In the genomic region with DNA sequence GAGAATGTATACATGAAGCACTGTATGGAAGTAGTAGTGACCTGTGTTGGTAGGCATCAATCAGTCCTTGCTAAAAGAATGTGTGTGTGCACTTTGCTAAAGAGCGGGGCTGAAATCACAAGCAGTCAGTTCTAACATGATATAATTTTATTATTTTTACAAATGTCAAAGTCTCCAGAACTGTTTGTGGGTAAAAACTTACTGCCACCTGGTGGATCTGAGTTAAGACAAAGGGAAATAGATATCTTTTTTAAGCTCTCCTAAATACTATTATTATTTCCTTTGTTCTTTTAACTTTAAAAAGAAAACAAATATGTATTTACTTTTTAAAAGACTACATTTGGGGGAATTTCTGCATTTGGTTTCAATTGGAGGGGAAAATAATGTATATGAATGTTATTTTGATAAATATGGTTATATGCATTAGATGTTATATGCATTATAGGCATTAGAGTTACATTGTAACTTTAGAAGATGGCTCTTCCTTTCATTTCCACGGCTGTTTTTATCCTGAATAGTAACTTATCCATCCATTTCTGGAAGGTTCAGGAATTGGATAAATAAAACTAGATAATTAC, we compare ENCODE assay signal across 8 cellular contexts. TPM values are rescaled to one million over a fixed set of nuclear protein-coding genes. Genes with fewer than 3 reads are reported as not detected.
A peak's percentile ranks its signal among the peaks of the same experiment; 100 is the strongest.
DNase-seq lines count a peak whose midpoint lies in the region; ATAC-seq and TF ChIP-seq lines count a peak whose summit lies in the region.

No MANE protein-coding gene starts in this region.

- H3K4me3 ChIP-seq in AG10803 (ENCODE audit: low read length), result no peak overlapping the region
- H3K4me3 ChIP-seq in astrocyte of the cerebellum (ENCODE audit: low read depth, low read length), result no peak overlapping the region
- no peak overlapping the region for H3K4me3 ChIP-seq in liver (ENCODE audit: low read depth in 1 of 3, low read length in 3 of 3)

- no peaks in the 10 kb centered on the region for H3K27me3 ChIP-seq in liver (ENCODE audit: control insufficient read depth in 4 of 4, insufficient read depth in 4 of 4, low read length in 3 of 4)

- no peaks in the 10 kb centered on the region for H3K36me3 ChIP-seq in liver (ENCODE audit: control insufficient read depth in 4 of 4, insufficient read depth in 3 of 4, low read depth in 1 of 4, low read length in 3 of 4)

- peak; percentile 77 for TF ChIP-seq RAD21 in liver (IDR thresholded peaks at IDR 0.05)

- no peaks in the 10 kb centered on the region for H3K9me3 ChIP-seq in liver (ENCODE audit: control insufficient read depth in 4 of 4, low read length in 3 of 4)

- in situ Hi-C loops in astrocyte of the cerebellum (cut with HindIII; ENCODE audit: low sequenced_read_pairs), result no loop called here
- in situ Hi-C loops in GM13976 (cut with MboI; ENCODE audit: low sequenced_read_pairs, unreplicated experiment), result no loop called here

- WGBS in liver, result 39% methylated on average over 2 of the region's 2 CpGs

- H3K27ac ChIP-seq in liver (ENCODE audit: low read depth in 1 of 2, low read length in 2 of 2), result no peak overlapping the region

- H3K9ac ChIP-seq in liver (ENCODE audit: low read depth in 1 of 2, low read length in 2 of 2), result no peak overlapping the region

- DNase-seq in AG10803 (ENCODE audit: low read depth) (peak; percentile 69), HCEC 1CT (peak; percentile 47), astrocyte of the cerebellum (ENCODE audit: low read depth) (no peak), NCI-H2196 (lab: John Stamatoyannopoulos, UW; ENCODE audit: unreplicated experiment) (no peak), GM13976 (ENCODE audit: low spot score) (no peak)

- ATAC-seq in GM18861 (IDR thresholded peaks at IDR 0.05; ENCODE audit: unreplicated experiment) (no peak), HG03139 (IDR thresholded peaks at IDR 0.05; ENCODE audit: unreplicated experiment) (no peak)

- peak; percentile 67 for TF ChIP-seq CTCF in AG10803 (conservative IDR thresholded peaks at IDR 0.05; ENCODE audit: low read length)
- peak; percentile 25 for TF ChIP-seq CTCF in astrocyte of the cerebellum (IDR thresholded peaks at IDR 0.05; ENCODE audit: low read depth, low read length, missing control alignments)
- peak; percentile 37 for TF ChIP-seq CTCF in liver (IDR thresholded peaks at IDR 0.05; ENCODE audit: low read depth, low read length, missing input control)
- no peak for TF ChIP-seq CTCF in GM13976 (IDR thresholded peaks at IDR 0.05; ENCODE audit: borderline replicate concordance, control extremely low read depth, extremely low read depth, insufficient read depth, missing control alignments)

- peaks cover 0 to 6% (median 0%) of the 10 kb centered on the region in 4 donors for H3K4me1 ChIP-seq in liver (ENCODE audit: control insufficient read depth in 4 of 4, insufficient read depth in 4 of 4, low read length in 3 of 4)

TF ChIP-seq in liver, 16 proteins besides CTCF, POLR2A, EP300 and RAD21:
- TF ChIP-seq TAF1 (conservative IDR thresholded peaks at IDR 0.05) (no peak), RXRA (IDR thresholded peaks at IDR 0.05) (no peak), EGR1 (IDR thresholded peaks at IDR 0.05; ENCODE audit: low read depth in 2 of 2) (no peak), GABPA (IDR thresholded peaks at IDR 0.05 in 1 of 2, conservative IDR thresholded peaks at IDR 0.05 in 1 of 2) (no peak), HNF4A (conservative IDR thresholded peaks at IDR 0.05) (no peak), HNF4G (IDR thresholded peaks at IDR 0.05) (no peak), JUND (IDR thresholded peaks at IDR 0.05) (no peak), SP1 (IDR thresholded peaks at IDR 0.05) (no peak), FOXA1 (IDR thresholded peaks at IDR 0.05) (no peak), YY1 (IDR thresholded peaks at IDR 0.05) (no peak)
- TF ChIP-seq, protein P1, sequence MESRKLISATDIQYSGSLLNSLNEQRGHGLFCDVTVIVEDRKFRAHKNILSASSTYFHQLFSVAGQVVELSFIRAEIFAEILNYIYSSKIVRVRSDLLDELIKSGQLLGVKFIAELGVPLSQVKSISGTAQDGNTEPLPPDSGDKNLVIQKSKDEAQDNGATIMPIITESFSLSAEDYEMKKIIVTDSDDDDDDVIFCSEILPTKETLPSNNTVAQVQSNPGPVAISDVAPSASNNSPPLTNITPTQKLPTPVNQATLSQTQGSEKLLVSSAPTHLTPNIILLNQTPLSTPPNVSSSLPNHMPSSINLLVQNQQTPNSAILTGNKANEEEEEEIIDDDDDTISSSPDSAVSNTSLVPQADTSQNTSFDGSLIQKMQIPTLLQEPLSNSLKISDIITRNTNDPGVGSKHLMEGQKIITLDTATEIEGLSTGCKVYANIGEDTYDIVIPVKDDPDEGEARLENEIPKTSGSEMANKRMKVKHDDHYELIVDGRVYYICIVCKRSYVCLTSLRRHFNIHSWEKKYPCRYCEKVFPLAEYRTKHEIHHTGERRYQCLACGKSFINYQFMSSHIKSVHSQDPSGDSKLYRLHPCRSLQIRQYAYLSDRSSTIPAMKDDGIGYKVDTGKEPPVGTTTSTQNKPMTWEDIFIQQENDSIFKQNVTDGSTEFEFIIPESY (IDR thresholded peaks at IDR 0.05), result no peak
- TF ChIP-seq, protein P2, sequence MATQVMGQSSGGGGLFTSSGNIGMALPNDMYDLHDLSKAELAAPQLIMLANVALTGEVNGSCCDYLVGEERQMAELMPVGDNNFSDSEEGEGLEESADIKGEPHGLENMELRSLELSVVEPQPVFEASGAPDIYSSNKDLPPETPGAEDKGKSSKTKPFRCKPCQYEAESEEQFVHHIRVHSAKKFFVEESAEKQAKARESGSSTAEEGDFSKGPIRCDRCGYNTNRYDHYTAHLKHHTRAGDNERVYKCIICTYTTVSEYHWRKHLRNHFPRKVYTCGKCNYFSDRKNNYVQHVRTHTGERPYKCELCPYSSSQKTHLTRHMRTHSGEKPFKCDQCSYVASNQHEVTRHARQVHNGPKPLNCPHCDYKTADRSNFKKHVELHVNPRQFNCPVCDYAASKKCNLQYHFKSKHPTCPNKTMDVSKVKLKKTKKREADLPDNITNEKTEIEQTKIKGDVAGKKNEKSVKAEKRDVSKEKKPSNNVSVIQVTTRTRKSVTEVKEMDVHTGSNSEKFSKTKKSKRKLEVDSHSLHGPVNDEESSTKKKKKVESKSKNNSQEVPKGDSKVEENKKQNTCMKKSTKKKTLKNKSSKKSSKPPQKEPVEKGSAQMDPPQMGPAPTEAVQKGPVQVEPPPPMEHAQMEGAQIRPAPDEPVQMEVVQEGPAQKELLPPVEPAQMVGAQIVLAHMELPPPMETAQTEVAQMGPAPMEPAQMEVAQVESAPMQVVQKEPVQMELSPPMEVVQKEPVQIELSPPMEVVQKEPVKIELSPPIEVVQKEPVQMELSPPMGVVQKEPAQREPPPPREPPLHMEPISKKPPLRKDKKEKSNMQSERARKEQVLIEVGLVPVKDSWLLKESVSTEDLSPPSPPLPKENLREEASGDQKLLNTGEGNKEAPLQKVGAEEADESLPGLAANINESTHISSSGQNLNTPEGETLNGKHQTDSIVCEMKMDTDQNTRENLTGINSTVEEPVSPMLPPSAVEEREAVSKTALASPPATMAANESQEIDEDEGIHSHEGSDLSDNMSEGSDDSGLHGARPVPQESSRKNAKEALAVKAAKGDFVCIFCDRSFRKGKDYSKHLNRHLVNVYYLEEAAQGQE (IDR thresholded peaks at IDR 0.05), result no peak
- TF ChIP-seq, protein P3, sequence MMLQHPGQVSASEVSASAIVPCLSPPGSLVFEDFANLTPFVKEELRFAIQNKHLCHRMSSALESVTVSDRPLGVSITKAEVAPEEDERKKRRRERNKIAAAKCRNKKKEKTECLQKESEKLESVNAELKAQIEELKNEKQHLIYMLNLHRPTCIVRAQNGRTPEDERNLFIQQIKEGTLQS (IDR thresholded peaks at IDR 0.05), result no peak
TF ChIP-seq in liver: peak in this region for 0.

RNA-seq across cellular contexts. Expression of a gene that starts 7.8 kb away (rescaled TPM):
- 10 to 100 TPM in 1 of 2 donors, 1 to 10 TPM in 1; 7.0 to 19.4 TPM for total RNA-seq in liver
- 1 to 10 TPM; 5.1 to 5.3 TPM for polyA plus RNA-seq in liver

RNA-seq across cellular contexts. Expression of a gene that starts 37.5 kb away (rescaled TPM):
- total RNA-seq in liver, result not detected
- polyA plus RNA-seq in liver, result not detected

Comparison
In these comparisons a context has a peak if more than half of its experiments do, and no peak if none do; other contexts are left out.
1. DNase-seq: peak in AG10803 (single experiment) and HCEC 1CT (single experiment); none in astrocyte of the cerebellum (single experiment), NCI-H2196 (single experiment) and GM13976 (single experiment).